In genomic region chr9:70042461-70043215, GRCh38 we compare ENCODE assay signal across 1 cellular context.
TF ChIP-seq lines count a peak whose summit lies in the region.

No MANE protein-coding gene starts in this region.

TF ChIP-seq in WTC11, 78 proteins besides CTCF, POLR2A, EP300 and RAD21 (continued from another document):
- TF ChIP-seq ZBTB43 (CRISPR knock-in tag; IDR thresholded peaks at IDR 0.05) = no peak
- no peak for TF ChIP-seq MXD4 (CRISPR knock-in tag; IDR thresholded peaks at IDR 0.05; ENCODE audit: borderline replicate concordance)
